ENCODE assay signal across 13 cellular contexts in the genomic region with DNA sequence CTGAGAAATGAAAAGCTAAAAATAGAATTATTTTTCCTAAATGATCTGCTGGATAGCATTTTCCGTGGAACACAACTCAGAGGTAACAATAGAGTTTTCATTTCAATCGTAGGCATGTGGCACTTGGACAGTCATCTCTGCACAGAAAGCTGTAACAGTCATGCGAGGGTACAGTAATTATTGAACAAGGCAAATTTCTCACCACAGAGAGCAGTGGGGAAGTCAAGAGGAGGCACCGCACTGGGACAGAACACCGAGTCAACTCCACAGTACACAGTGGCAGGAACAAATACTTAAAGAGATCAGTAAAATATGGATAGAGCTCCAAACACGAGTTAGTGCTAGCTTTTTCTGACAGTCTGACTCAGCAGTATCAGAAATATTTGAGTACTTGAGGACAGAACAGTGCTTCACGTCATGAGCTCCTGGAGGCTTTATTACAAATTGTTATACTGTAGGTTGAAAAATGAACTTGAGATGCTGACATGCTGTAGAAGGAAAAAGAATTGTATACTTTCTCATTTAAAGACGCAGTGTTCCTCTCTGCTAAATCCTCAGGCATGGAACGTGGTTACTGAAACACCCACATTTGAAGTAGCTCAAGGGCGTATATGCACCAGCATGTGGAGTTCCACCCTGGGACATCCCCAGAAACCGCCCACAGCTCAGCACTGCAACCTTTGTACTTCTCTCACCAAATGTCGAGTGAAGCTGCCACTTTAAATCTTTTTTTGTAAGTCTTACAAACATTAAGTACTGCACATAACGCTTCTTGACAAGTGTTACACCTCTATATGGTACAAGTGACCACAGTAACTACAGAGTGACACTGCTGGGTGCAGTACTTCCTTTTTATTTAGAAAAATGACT. TPM values are rescaled to one million over a fixed set of nuclear protein-coding genes. Genes with fewer than 3 reads are reported as not detected.
DNase-seq lines count a peak whose midpoint lies in the region; ATAC-seq, FAIRE-seq and TF ChIP-seq lines count a peak whose summit lies in the region.
"Had no signal": no experiment of that assay in that cellular context is flagged by ENCODE, and none has a peak within 500 bp of the region (broad histone marks: within the 10 kb centered on the region; RNA-seq: fewer than 3 reads in every experiment).

No MANE protein-coding gene starts in this region.

- H3K27ac ChIP-seq in body of pancreas = no peak overlapping the region
- H3K27ac ChIP-seq: adrenal gland had no signal

- peak; percentile 9 for ATAC-seq in activated naive CD8-positive, alpha-beta T cell treated with anti-CD3 and anti-CD28 coated beads, Interleukin-2, amount 10 ng/mL, durations not matched to agents 7 days and 5 days (ENCODE audit: low read depth)
- no peak for ATAC-seq in GM18861 (IDR thresholded peaks at IDR 0.05; ENCODE audit: unreplicated experiment)
- ATAC-seq in GM21526 (IDR thresholded peaks at IDR 0.05; ENCODE audit: low FRiP score, unreplicated experiment) = no peak
- no peak for ATAC-seq in HG03432 (IDR thresholded peaks at IDR 0.05; ENCODE audit: unreplicated experiment)
- no peak for ATAC-seq in body of pancreas
- ATAC-seq: Panc1 had no signal

- peak overlapping the region in 2 of 3 donors; percentile 20 to 62 for H3K27ac Mint-ChIP-seq in IgD-negative memory B cell
- H3K27ac Mint-ChIP-seq in activated naive CD8-positive, alpha-beta T cell treated with anti-CD3 and anti-CD28 coated beads, Interleukin-2, amount 10 ng/mL, durations not matched to agents 7 days and 5 days = peak overlapping the region; percentile 68

- H3K4me3 Mint-ChIP-seq in IgD-negative memory B cell = no peak overlapping the region
- H3K4me3 Mint-ChIP-seq in activated naive CD8-positive, alpha-beta T cell treated with anti-CD3 and anti-CD28 coated beads, Interleukin-2, amount 10 ng/mL, durations not matched to agents 7 days and 5 days = peak overlapping the region; percentile 54

- peaks cover 0 to 4% (median 3%) of the 10 kb centered on the region in 3 donors for H3K4me1 Mint-ChIP-seq in IgD-negative memory B cell
- peaks cover 71% of the 10 kb centered on the region for H3K4me1 Mint-ChIP-seq in activated naive CD8-positive, alpha-beta T cell treated with anti-CD3 and anti-CD28 coated beads, Interleukin-2, amount 10 ng/mL, durations not matched to agents 7 days and 5 days

- H3K27me3 Mint-ChIP-seq in IgD-negative memory B cell = no peaks in the 10 kb centered on the region
- H3K27me3 Mint-ChIP-seq in activated naive CD8-positive, alpha-beta T cell treated with anti-CD3 and anti-CD28 coated beads, Interleukin-2, amount 10 ng/mL, durations not matched to agents 7 days and 5 days = no peaks in the 10 kb centered on the region

- intact Hi-C loops in body of pancreas (cut with DNase I) = no loop called here

- TF ChIP-seq POLR2A in GM12892 (IDR thresholded peaks at IDR 0.05; ENCODE audit: low read depth, low read length) (no peak), body of pancreas (IDR thresholded peaks at IDR 0.05) (no peak)

- no peaks in the 10 kb centered on the region for H3K4me1 ChIP-seq in body of pancreas
- H3K4me1 ChIP-seq: adrenal gland had no signal

- POLR2A ChIA-PET in activated naive CD8-positive, alpha-beta T cell treated with anti-CD3 and anti-CD28 coated beads, Interleukin-2, amount 10 ng/mL, durations not matched to agents 7 days and 5 days (lab: Charles Lee) = interaction anchor here (1.2 to 1.4 kb wide), 2 partner anchors 27 to 28 kb away, joined by 4 read pairs; a partner anchor contains a TSS

- FAIRE-seq in GM12892 (lab: Jason Lieb, UNC) = peak; percentile 70

- H3K9me3 ChIP-seq in body of pancreas = no peaks in the 10 kb centered on the region
- H3K9me3 ChIP-seq: adrenal gland had no signal

- H3K27me3 ChIP-seq in body of pancreas = no peaks in the 10 kb centered on the region
- H3K27me3 ChIP-seq: adrenal gland had no signal

- H3K36me3 ChIP-seq in body of pancreas (replicated peaks in 1 of 2; ENCODE audit: insufficient read depth in 1 of 2, low read depth in 2 of 2) = peaks cover 5 to 47% of the 10 kb centered on the region in 2 donors

- no peak for TF ChIP-seq CTCF in body of pancreas (IDR thresholded peaks at IDR 0.05)

- no peak overlapping the region for H3K4me3 ChIP-seq in body of pancreas
- H3K4me3 ChIP-seq: adrenal gland had no signal

- H3K9me3 Mint-ChIP-seq in IgD-negative memory B cell = no peaks in the 10 kb centered on the region
- no peaks in the 10 kb centered on the region for H3K9me3 Mint-ChIP-seq in activated naive CD8-positive, alpha-beta T cell treated with anti-CD3 and anti-CD28 coated beads, Interleukin-2, amount 10 ng/mL, durations not matched to agents 7 days and 5 days

- DNase-seq in GM12892 (ENCODE audit: insufficient read length) (peak; percentile 42), body of pancreas (no peak)
- DNase-seq in activated naive CD8-positive, alpha-beta T cell treated with anti-CD3 and anti-CD28 coated beads, Interleukin-2, amount 10 ng/mL, durations not matched to agents 7 days and 5 days = no peak
- DNase-seq in stimulated activated CD4-positive, alpha-beta T cell treated with anti-CD3 and anti-CD28 coated beads, Interleukin-1b, Interleukin-23, amount 100 ng/mL, for 4 hours (ENCODE audit: low read depth in 2 of 2) = peak; percentile 7 to 27
- DNase-seq: adrenal gland, DMS53, glutamatergic neuron, occipital lobe had no signal

- H3K36me3 Mint-ChIP-seq in IgD-negative memory B cell = peaks cover 6% of the 10 kb centered on the region
- H3K36me3 Mint-ChIP-seq in activated naive CD8-positive, alpha-beta T cell treated with anti-CD3 and anti-CD28 coated beads, Interleukin-2, amount 10 ng/mL, durations not matched to agents 7 days and 5 days = peaks cover 53% of the 10 kb centered on the region

- 74 to 81% methylated on average over 13 of the region's 13 CpGs for WGBS in body of pancreas, 2 donors

RNA-seq across cellular contexts. Expression of a gene that starts 27.4 kb away (rescaled TPM):
- 1.4 TPM for polyA plus RNA-seq in GM12892 (2012; ENCODE audit: missing spikeins)
- polyA plus RNA-seq in IgD-negative memory B cell = 16.8 TPM
- total RNA-seq in activated naive CD8-positive, alpha-beta T cell treated with anti-CD3 and anti-CD28 coated beads, Interleukin-2, amount 10 ng/mL, durations not matched to agents 7 days and 5 days = 10 to 100 TPM; 14.7 to 14.9 TPM
- 1 to 10 TPM; 1.6 to 4.4 TPM for total RNA-seq in body of pancreas

Comparison
In these comparisons a context has a peak if more than half of its experiments do, and no peak if none do; other contexts are left out.
1. DNase-seq: peak in GM12892 (single experiment) and stimulated activated CD4-positive, alpha-beta T cell treated with anti-CD3 and anti-CD28 coated beads, Interleukin-1b, Interleukin-23, amount 100 ng/mL, for 4 hours (2 of 2); none in activated naive CD8-positive, alpha-beta T cell treated with anti-CD3 and anti-CD28 coated beads, Interleukin-2, amount 10 ng/mL, durations not matched to agents 7 days and 5 days (single experiment) and body of pancreas (0 of 4).